Comparison of ENCODE assay signal across 16 cellular contexts in genomic region chr5:148063861-148064260, GRCh38. TPM values are rescaled to one million over a fixed set of nuclear protein-coding genes. Genes with fewer than 3 reads are reported as not detected.
"Had no signal": no experiment of that assay in that cellular context is flagged by ENCODE, and none has a peak within 500 bp of the region (broad histone marks: within the 10 kb centered on the region; RNA-seq: fewer than 3 reads in every experiment).

A gene with protein sequence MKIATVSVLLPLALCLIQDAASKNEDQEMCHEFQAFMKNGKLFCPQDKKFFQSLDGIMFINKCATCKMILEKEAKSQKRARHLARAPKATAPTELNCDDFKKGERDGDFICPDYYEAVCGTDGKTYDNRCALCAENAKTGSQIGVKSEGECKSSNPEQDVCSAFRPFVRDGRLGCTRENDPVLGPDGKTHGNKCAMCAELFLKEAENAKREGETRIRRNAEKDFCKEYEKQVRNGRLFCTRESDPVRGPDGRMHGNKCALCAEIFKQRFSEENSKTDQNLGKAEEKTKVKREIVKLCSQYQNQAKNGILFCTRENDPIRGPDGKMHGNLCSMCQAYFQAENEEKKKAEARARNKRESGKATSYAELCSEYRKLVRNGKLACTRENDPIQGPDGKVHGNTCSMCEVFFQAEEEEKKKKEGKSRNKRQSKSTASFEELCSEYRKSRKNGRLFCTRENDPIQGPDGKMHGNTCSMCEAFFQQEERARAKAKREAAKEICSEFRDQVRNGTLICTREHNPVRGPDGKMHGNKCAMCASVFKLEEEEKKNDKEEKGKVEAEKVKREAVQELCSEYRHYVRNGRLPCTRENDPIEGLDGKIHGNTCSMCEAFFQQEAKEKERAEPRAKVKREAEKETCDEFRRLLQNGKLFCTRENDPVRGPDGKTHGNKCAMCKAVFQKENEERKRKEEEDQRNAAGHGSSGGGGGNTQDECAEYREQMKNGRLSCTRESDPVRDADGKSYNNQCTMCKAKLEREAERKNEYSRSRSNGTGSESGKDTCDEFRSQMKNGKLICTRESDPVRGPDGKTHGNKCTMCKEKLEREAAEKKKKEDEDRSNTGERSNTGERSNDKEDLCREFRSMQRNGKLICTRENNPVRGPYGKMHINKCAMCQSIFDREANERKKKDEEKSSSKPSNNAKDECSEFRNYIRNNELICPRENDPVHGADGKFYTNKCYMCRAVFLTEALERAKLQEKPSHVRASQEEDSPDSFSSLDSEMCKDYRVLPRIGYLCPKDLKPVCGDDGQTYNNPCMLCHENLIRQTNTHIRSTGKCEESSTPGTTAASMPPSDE (plus strand): TSS chr5:148063980. CDS start chr5:148064045, 65 bp downstream.

- H3K4me1 Mint-ChIP-seq: activated CD4-positive, alpha-beta T cell treated with anti-CD3 and anti-CD28 coated beads, Interleukin-2, amount 10 ng/mL, durations not matched to agents 7 days and 5 days; activated naive CD8-positive, alpha-beta T cell treated with anti-CD3 and anti-CD28 coated beads, Interleukin-2, amount 10 ng/mL, durations not matched to agents 7 days and 5 days; brain; naive B cell had no signal

- H3K27me3 ChIP-seq: gastroesophageal sphincter, heart right ventricle, pancreas, sigmoid colon, spleen, transverse colon had no signal

- H3K4me3 Mint-ChIP-seq: activated CD4-positive, alpha-beta T cell treated with anti-CD3 and anti-CD28 coated beads, Interleukin-2, amount 10 ng/mL, durations not matched to agents 7 days and 5 days; activated naive CD8-positive, alpha-beta T cell treated with anti-CD3 and anti-CD28 coated beads, Interleukin-2, amount 10 ng/mL, durations not matched to agents 7 days and 5 days; brain; naive B cell had no signal

- ATAC-seq: gastroesophageal sphincter, heart right ventricle, left cardiac atrium, pancreas had no signal

- H3K9me3 ChIP-seq: gastroesophageal sphincter, heart right ventricle, pancreas, sigmoid colon, transverse colon had no signal

- H3K36me3 Mint-ChIP-seq: activated naive CD8-positive, alpha-beta T cell treated with anti-CD3 and anti-CD28 coated beads, Interleukin-2, amount 10 ng/mL, durations not matched to agents 7 days and 5 days; naive B cell had no signal

- H3K27ac ChIP-seq: gastroesophageal sphincter, heart right ventricle, pancreas, sigmoid colon, spleen, transverse colon had no signal

- H3K4me1 ChIP-seq: gastroesophageal sphincter, heart right ventricle, pancreas, spleen, transverse colon had no signal

- H3K9me3 Mint-ChIP-seq: activated CD4-positive, alpha-beta T cell treated with anti-CD3 and anti-CD28 coated beads, Interleukin-2, amount 10 ng/mL, durations not matched to agents 7 days and 5 days; activated naive CD8-positive, alpha-beta T cell treated with anti-CD3 and anti-CD28 coated beads, Interleukin-2, amount 10 ng/mL, durations not matched to agents 7 days and 5 days; brain had no signal

- H3K36me3 ChIP-seq: gastroesophageal sphincter, heart right ventricle, pancreas, sigmoid colon, spleen, transverse colon had no signal

- H3K4me3 ChIP-seq: gastroesophageal sphincter, heart right ventricle, pancreas, sigmoid colon, spleen, transverse colon had no signal

- H3K27ac Mint-ChIP-seq: activated CD4-positive, alpha-beta T cell treated with anti-CD3 and anti-CD28 coated beads, Interleukin-2, amount 10 ng/mL, durations not matched to agents 7 days and 5 days; activated naive CD8-positive, alpha-beta T cell treated with anti-CD3 and anti-CD28 coated beads, Interleukin-2, amount 10 ng/mL, durations not matched to agents 7 days and 5 days; brain; naive B cell had no signal

- DNase-seq: activated CD4-positive, alpha-beta T cell treated with anti-CD3 and anti-CD28 coated beads, Interleukin-2, amount 10 ng/mL, durations not matched to agents 7 days and 5 days; activated naive CD8-positive, alpha-beta T cell treated with anti-CD3 and anti-CD28 coated beads, Interleukin-2, amount 10 ng/mL, durations not matched to agents 7 days and 5 days; effector CD8-positive, alpha-beta T cell; heart right ventricle; left cardiac atrium; naive B cell; pancreas; sigmoid colon; spleen; stimulated activated CD4-positive, alpha-beta T cell treated with anti-CD3 and anti-CD28 coated beads, Interleukin-1b, Interleukin-23, amount 100 ng/mL, for 48 hours; T-helper 2 cell; transverse colon had no signal

- H3K27me3 Mint-ChIP-seq: activated CD4-positive, alpha-beta T cell treated with anti-CD3 and anti-CD28 coated beads, Interleukin-2, amount 10 ng/mL, durations not matched to agents 7 days and 5 days; activated naive CD8-positive, alpha-beta T cell treated with anti-CD3 and anti-CD28 coated beads, Interleukin-2, amount 10 ng/mL, durations not matched to agents 7 days and 5 days; naive B cell had no signal

RNA-seq across cellular contexts. Expression of the gene that starts here (rescaled TPM):
- total RNA-seq: activated CD4-positive, alpha-beta T cell treated with anti-CD3 and anti-CD28 coated beads, Interleukin-2, amount 10 ng/mL, durations not matched to agents 7 days and 5 days; activated naive CD8-positive, alpha-beta T cell treated with anti-CD3 and anti-CD28 coated beads, Interleukin-2, amount 10 ng/mL, durations not matched to agents 7 days and 5 days; lung microvascular endothelial cell; mononuclear cell had no signal
